19 cellular contexts compared by ENCODE assay signal in genomic region chr14:72917420-72917819, GRCh38.
"Had no signal": no experiment of that assay in that cellular context is flagged by ENCODE, and none has a peak within 500 bp of the region (broad histone marks: within the 10 kb centered on the region; RNA-seq: fewer than 3 reads in every experiment).

No MANE protein-coding gene starts in this region.

- H3K9me3 ChIP-seq: adrenal gland, lower lobe of right lung, prostate gland, right atrium auricular region, stomach, upper lobe of left lung had no signal

- H3K27me3 ChIP-seq: adrenal gland, dorsolateral prefrontal cortex, right atrium auricular region, upper lobe of left lung had no signal

- DNase-seq: activated CD4-positive, alpha-beta T cell treated with anti-CD3 and anti-CD28 coated beads, Interleukin-2, amount 50 U/mL, for 48 hours; activated gamma-delta T cell; dorsolateral prefrontal cortex; foreskin melanocyte; hypothalamus; islet precursor cell; left colon; lower lobe of right lung; nephron progenitor cell; stimulated activated CD4-positive, alpha-beta T cell treated with anti-CD3 and anti-CD28 coated beads, Interleukin-15, amount 100 ng/mL, for 24 hours; stimulated activated CD4-positive, alpha-beta T cell treated with anti-CD3 and anti-CD28 coated beads, Interleukin-2, amount 100 ng/mL, for 48 hours; stomach; SW 1271; upper lobe of left lung had no signal

- H3K4me1 ChIP-seq: lower lobe of right lung, prostate gland, right atrium auricular region, upper lobe of left lung had no signal

- H3K4me3 ChIP-seq: adrenal gland, dorsolateral prefrontal cortex, lower lobe of right lung, prostate gland, right atrium auricular region, skin epidermis, stomach, upper lobe of left lung had no signal

- H3K36me3 ChIP-seq: adrenal gland, lower lobe of right lung, prostate gland, right atrium auricular region, stomach, upper lobe of left lung had no signal

- H3K27ac ChIP-seq: adrenal gland, dorsolateral prefrontal cortex, epithelial cell of prostate, lower lobe of right lung, prostate gland, right atrium auricular region, skin epidermis, stomach, upper lobe of left lung had no signal

- ATAC-seq: left colon, lower lobe of right lung had no signal
